In genomic region chr6:166318227-166318626, GRCh38 we compare ENCODE assay signal across 1 cellular context.
TF ChIP-seq lines count a peak whose summit lies in the region.

No MANE protein-coding gene starts in this region.

TF ChIP-seq in HepG2, 621 proteins besides CTCF, POLR2A, EP300 and RAD21:
- TF ChIP-seq AGO2 (optimal IDR thresholded peaks at IDR 0.05; ENCODE audit: low read depth, low read length) (peak; percentile 34), PREB (CRISPR knock-in tag; IDR thresholded peaks at IDR 0.05) (no peak), ZC3H13 (CRISPR knock-in tag; IDR thresholded peaks at IDR 0.05) (0 out of 2 replicates have a peak, but pooled peaks have one; percentile 11), ZNF687 (CRISPR knock-in tag; IDR thresholded peaks at IDR 0.05) (peak; percentile 19; the same call in 1 of the 2 replicates)
